1 cellular context compared by ENCODE assay signal in the genomic region with DNA sequence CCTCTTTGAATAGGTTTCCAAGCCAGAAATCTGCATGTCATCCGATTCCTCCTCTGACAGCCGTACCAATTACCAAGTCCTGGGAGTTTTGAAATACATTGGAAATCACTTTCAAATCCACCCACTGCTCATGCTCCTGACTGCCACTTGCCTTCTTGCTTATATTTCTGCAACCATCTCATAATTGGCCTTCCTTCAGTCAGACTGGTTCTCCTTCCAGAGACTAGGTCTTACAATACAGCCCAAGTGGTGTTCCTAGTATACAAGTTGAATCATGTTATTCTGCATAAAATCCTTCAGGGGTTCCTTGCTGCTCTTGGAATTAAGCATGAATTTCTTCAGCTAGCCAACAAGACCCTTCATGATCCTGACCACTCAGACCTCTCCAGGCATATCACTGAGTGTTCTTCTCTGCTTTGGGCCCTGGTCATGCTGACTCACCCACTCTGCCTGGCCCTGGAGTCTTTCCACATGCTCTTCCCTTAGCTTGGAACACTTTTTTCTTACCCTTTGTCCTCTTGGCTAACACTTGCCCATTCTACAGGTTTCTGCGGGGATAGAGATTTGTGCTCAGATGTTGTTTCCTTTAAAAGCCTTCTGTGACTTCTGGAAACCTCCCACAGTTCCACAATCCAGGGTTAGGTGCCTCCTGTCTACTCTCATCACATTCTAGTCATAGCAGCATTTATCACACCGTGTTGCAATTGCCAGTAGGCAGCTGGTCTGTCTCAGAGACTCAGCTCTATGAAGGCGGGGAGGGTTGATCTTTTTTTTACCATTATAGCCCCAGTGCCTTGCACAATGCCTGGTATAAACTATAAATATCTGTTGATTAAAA.
TF ChIP-seq lines count a peak whose summit lies in the region.

No MANE protein-coding gene starts in this region.

TF ChIP-seq in WTC11, 78 proteins besides CTCF, POLR2A, EP300 and RAD21 (continued from another document):
- TF ChIP-seq, protein P1, sequence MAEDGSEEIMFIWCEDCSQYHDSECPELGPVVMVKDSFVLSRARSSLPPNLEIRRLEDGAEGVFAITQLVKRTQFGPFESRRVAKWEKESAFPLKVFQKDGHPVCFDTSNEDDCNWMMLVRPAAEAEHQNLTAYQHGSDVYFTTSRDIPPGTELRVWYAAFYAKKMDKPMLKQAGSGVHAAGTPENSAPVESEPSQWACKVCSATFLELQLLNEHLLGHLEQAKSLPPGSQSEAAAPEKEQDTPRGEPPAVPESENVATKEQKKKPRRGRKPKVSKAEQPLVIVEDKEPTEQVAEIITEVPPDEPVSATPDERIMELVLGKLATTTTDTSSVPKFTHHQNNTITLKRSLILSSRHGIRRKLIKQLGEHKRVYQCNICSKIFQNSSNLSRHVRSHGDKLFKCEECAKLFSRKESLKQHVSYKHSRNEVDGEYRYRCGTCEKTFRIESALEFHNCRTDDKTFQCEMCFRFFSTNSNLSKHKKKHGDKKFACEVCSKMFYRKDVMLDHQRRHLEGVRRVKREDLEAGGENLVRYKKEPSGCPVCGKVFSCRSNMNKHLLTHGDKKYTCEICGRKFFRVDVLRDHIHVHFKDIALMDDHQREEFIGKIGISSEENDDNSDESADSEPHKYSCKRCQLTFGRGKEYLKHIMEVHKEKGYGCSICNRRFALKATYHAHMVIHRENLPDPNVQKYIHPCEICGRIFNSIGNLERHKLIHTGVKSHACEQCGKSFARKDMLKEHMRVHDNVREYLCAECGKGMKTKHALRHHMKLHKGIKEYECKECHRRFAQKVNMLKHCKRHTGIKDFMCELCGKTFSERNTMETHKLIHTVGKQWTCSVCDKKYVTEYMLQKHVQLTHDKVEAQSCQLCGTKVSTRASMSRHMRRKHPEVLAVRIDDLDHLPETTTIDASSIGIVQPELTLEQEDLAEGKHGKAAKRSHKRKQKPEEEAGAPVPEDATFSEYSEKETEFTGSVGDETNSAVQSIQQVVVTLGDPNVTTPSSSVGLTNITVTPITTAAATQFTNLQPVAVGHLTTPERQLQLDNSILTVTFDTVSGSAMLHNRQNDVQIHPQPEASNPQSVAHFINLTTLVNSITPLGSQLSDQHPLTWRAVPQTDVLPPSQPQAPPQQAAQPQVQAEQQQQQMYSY (CRISPR knock-in tag; IDR thresholded peaks at IDR 0.05): no peak
- no peak for TF ChIP-seq SMAD4 (CRISPR knock-in tag; IDR thresholded peaks at IDR 0.05)
- no peak for TF ChIP-seq OVOL2 (CRISPR knock-in tag; IDR thresholded peaks at IDR 0.05; ENCODE audit: borderline replicate concordance)
- no peak for TF ChIP-seq TCF7 (CRISPR knock-in tag; IDR thresholded peaks at IDR 0.05; ENCODE audit: low read depth)
- TF ChIP-seq RELA (CRISPR knock-in tag; IDR thresholded peaks at IDR 0.05; ENCODE audit: borderline replicate concordance): no peak
- no peak for TF ChIP-seq TEAD1 (CRISPR knock-in tag; IDR thresholded peaks at IDR 0.05)
